Comparison of ENCODE assay signal across 8 cellular contexts in genomic region chr6:150865043-150865405, GRCh38. TPM values are rescaled to one million over a fixed set of nuclear protein-coding genes. Genes with fewer than 3 reads are reported as not detected.
DNase-seq lines count a peak whose midpoint lies in the region; ATAC-seq and TF ChIP-seq lines count a peak whose summit lies in the region.

No MANE protein-coding gene starts in this region.

- POLR2A ChIA-PET in BJ (lab: Charles Lee), result interaction anchor here (0.6 to 2.0 kb wide), 2 partner anchors 17 to 786 kb away, joined by 5 to 11 read pairs; no protein-coding TSS in a partner anchor
- POLR2A ChIA-PET in naive thymus-derived CD4-positive, alpha-beta T cell (lab: Charles Lee), result interaction anchor here (0.7 kb wide), 1 partner anchor 579 kb away, joined by 3 read pairs; no protein-coding TSS in a partner anchor

- peaks cover 8 to 18% (median 16%) of the 10 kb centered on the region in 5 donors for H3K27me3 Mint-ChIP-seq in naive thymus-derived CD4-positive, alpha-beta T cell

- no peaks in the 10 kb centered on the region for H3K9me2 ChIP-seq in Karpas-422 (replicated peaks; ENCODE audit: insufficient read depth, low read length)

- H3K79me2 ChIP-seq in Karpas-422 (ENCODE audit: low read length), result peaks cover 53% of the 10 kb centered on the region

- H3K27ac Mint-ChIP-seq in naive thymus-derived CD4-positive, alpha-beta T cell, result peak overlapping the region in 7 of 9 donors; percentile 28 to 85 (median 72)

- H3K36me3 ChIP-seq in BJ (ENCODE audit: control insufficient read depth, insufficient read depth, low read length), result no peaks in the 10 kb centered on the region
- no peaks in the 10 kb centered on the region for H3K36me3 ChIP-seq in Karpas-422 (ENCODE audit: insufficient read depth, low read length)
- peaks cover 0 to 3% (median 0%) of the 10 kb centered on the region in 3 experiments for H3K36me3 ChIP-seq in naive thymus-derived CD4-positive, alpha-beta T cell (ENCODE audit: control insufficient read depth in 2 of 3, insufficient read depth in 3 of 3, low read length in 3 of 3)

- H3K4me2 ChIP-seq in Karpas-422 (ENCODE audit: low read depth, low read length, poor library complexity, severe bottlenecking), result peak overlapping the region; percentile 84

- no peak for ATAC-seq in naive thymus-derived CD4-positive, alpha-beta T cell
- no peak for ATAC-seq in GM18909 (IDR thresholded peaks at IDR 0.05; ENCODE audit: poor library complexity, unreplicated experiment)

- H4K20me1 ChIP-seq in Karpas-422 (ENCODE audit: insufficient read depth, low read depth, low read length), result peaks cover 19% of the 10 kb centered on the region; the same call in 1 of the 2 replicates

- peak overlapping the region; percentile 99 for H3K9ac ChIP-seq in Karpas-422 (ENCODE audit: low read length)

- H3K27me3 ChIP-seq in BJ (ENCODE audit: control insufficient read depth, insufficient read depth, low read length) (no peaks in the 10 kb centered on the region), Karpas-422 (ENCODE audit: low read length) (no peaks in the 10 kb centered on the region)
- H3K27me3 ChIP-seq in naive thymus-derived CD4-positive, alpha-beta T cell (ENCODE audit: control insufficient read depth in 2 of 2, insufficient read depth in 2 of 2, low read length in 2 of 2), result no peaks in the 10 kb centered on the region

- H3K4me3 Mint-ChIP-seq in naive thymus-derived CD4-positive, alpha-beta T cell, result peak overlapping the region; percentile 71 to 87 (median 83)

- no peak for TF ChIP-seq CTCF in BJ (IDR thresholded peaks at IDR 0.05; ENCODE audit: insufficient read depth, low read depth, low read length)

- H3K9me3 ChIP-seq in Karpas-422 (ENCODE audit: low read length), result no peaks in the 10 kb centered on the region
- no peaks in the 10 kb centered on the region for H3K9me3 ChIP-seq in naive thymus-derived CD4-positive, alpha-beta T cell (ENCODE audit: control insufficient read depth in 2 of 3, low read length in 3 of 3)

- H3K36me3 Mint-ChIP-seq in naive thymus-derived CD4-positive, alpha-beta T cell, result peaks cover 0 to 4% (median 0%) of the 10 kb centered on the region in 5 donors

- CTCF ChIA-PET in BJ (lab: Yijun Ruan, JAX), result interaction anchor here (0.6 to 2.5 kb wide), 8 partner anchors 9 to 1709 kb away, joined by 3 to 10 read pairs (median 5); no protein-coding TSS in a partner anchor
- CTCF ChIA-PET in naive thymus-derived CD4-positive, alpha-beta T cell (lab: Charles Lee), result no interaction called here

- H2AFZ ChIP-seq in Karpas-422 (ENCODE audit: low read length), result peak overlapping the region; percentile 73

- peaks cover 0 to 1% (median 0%) of the 10 kb centered on the region in 11 donors for H3K9me3 Mint-ChIP-seq in naive thymus-derived CD4-positive, alpha-beta T cell

- peak overlapping the region; percentile 83 for H3K4me3 ChIP-seq in BJ (ENCODE audit: low read depth, low read length)
- H3K4me3 ChIP-seq in Karpas-422 (ENCODE audit: low read length), result peak overlapping the region; percentile 83
- H3K4me3 ChIP-seq in naive thymus-derived CD4-positive, alpha-beta T cell (ENCODE audit: low read length), result peak overlapping the region; percentile 72

- H3K27ac ChIP-seq in Karpas-422 (ENCODE audit: low read length), result peak overlapping the region; percentile 78
- H3K27ac ChIP-seq in caudate nucleus (ENCODE audit: low read depth, low read length), result peak overlapping the region; percentile 67
- peak overlapping the region; percentile 61 for H3K27ac ChIP-seq in naive thymus-derived CD4-positive, alpha-beta T cell (ENCODE audit: low read depth, low read length)

- peaks cover 10 to 43% (median 14%) of the 10 kb centered on the region in 7 donors for H3K4me1 Mint-ChIP-seq in naive thymus-derived CD4-positive, alpha-beta T cell

- peaks cover 19% of the 10 kb centered on the region for H3K4me1 ChIP-seq in Karpas-422 (ENCODE audit: low read length)
- peaks cover 5 to 6% of the 10 kb centered on the region in 2 donors for H3K4me1 ChIP-seq in naive thymus-derived CD4-positive, alpha-beta T cell (ENCODE audit: control insufficient read depth in 2 of 2, insufficient read depth in 2 of 2, low read length in 2 of 2)

- DNase-seq in BJ (ENCODE audit: low read depth), result no peak
- peak; percentile 43 for DNase-seq in Karpas-422
- no peak for DNase-seq in caudate nucleus (lab: John Stamatoyannopoulos, UW)
- DNase-seq in naive thymus-derived CD4-positive, alpha-beta T cell, result no peak
- no peak for DNase-seq in NCI-H2029 (lab: John Stamatoyannopoulos, UW)
- DNase-seq in mesenteric fat pad (ENCODE audit: low spot score), result no peak
- no peak for DNase-seq in T-helper 9 cell

- intact Hi-C loops in naive thymus-derived CD4-positive, alpha-beta T cell (cut with micrococcal nuclease), result loop anchor here (5.0 kb wide), 2 partner anchors 923 to 1118 kb away; partner anchors contain the start of genes NUP43 (in 1 of the 2), PCMT1 (in 1 of the 2) and ULBP2 (in 1 of the 2)

RNA-seq across cellular contexts. Expression of gene MTHFD1L, which starts 0.5 kb away (rescaled TPM):
- polyA plus RNA-seq in BJ (2011; rRNA removed), result 58.9 and 70.7 TPM in 2 replicates
- 54.6 and 55.8 TPM in 2 replicates for polyA minus RNA-seq in BJ (2011; rRNA and poly(A)+ RNA removed)
- 60.7 and 60.8 TPM in 2 replicates for total RNA-seq in Karpas-422 (2014; rRNA removed; shearing (Covaris generic); ENCODE audit: low replicate concordance)
- 10 to 100 TPM in 2 of 5 experiments, 1 to 10 TPM in 3; 6.4 to 57.8 (median 9.3) TPM for total RNA-seq in naive thymus-derived CD4-positive, alpha-beta T cell
- polyA plus RNA-seq in naive thymus-derived CD4-positive, alpha-beta T cell, result 1 to 10 TPM; 5.7 to 7.8 TPM
- total RNA-seq in mesenteric fat pad, result 30.2 TPM
